11 cellular contexts compared by ENCODE assay signal in the genomic region with DNA sequence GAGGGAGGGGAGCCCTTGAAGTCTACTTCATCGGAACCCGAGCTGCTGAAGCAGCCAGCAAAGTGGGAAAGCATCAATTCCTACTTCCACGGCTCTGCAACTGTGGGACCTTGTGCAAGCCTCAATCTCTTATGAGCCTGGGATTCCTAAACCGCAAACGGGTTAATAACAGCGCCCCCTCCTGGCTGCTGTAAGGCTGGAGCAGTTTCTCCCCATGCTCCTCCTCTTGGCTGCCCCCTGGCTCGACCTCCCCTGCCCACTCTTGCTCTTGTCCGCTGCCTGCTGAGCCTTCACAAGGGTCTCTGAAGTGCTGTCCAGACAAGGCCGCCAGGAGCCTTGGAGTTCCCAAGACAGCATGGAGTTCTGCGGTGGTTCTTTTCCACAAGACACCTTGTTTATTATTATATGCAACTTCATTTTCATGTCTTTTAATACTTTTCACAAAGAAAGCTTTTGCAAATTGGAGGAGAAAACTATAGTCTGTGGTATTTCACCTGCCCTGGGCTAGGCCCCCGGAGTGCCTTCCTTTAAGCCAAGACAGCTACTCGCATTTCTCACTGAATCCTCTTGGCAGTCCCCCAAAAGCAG.
A peak's percentile ranks its signal among the peaks of the same experiment; 100 is the strongest.
DNase-seq lines count a peak whose midpoint lies in the region; ATAC-seq and TF ChIP-seq lines count a peak whose summit lies in the region.
"Had no signal": no experiment of that assay in that cellular context is flagged by ENCODE, and none has a peak within 500 bp of the region (broad histone marks: within the 10 kb centered on the region; RNA-seq: fewer than 3 reads in every experiment).

No MANE protein-coding gene starts in this region.

- no peaks in the 10 kb centered on the region for H3K4me1 Mint-ChIP-seq in activated T-cell treated with anti-CD3 and anti-CD28 coated beads, Interleukin-2, amount 50 U/mL, for 72 hours (ENCODE audit: low read depth)
- H3K4me1 Mint-ChIP-seq in activated T-cell treated with anti-CD3 and anti-CD28 coated beads, Interleukin-2, amount 50 U/mL, for 4 hours (ENCODE audit: low read depth), result no peaks in the 10 kb centered on the region
- H3K4me1 Mint-ChIP-seq: memory B cell had no signal

- H3K9me2 ChIP-seq in Loucy (replicated peaks; ENCODE audit: low read depth, low read length), result no peaks in the 10 kb centered on the region

- 78% methylated on average over 12 of the region's 12 CpGs for WGBS in esophagus muscularis mucosa
- WGBS in smooth muscle cell (ENCODE audit: low lambda C conversion rate), result 66% methylated on average over 12 of the region's 12 CpGs

- H3K27me3 ChIP-seq in Loucy (ENCODE audit: insufficient read depth, low read length, poor library complexity, severe bottlenecking) (no peaks in the 10 kb centered on the region), esophagus muscularis mucosa (no peaks in the 10 kb centered on the region), smooth muscle cell (ENCODE audit: low read depth) (no peaks in the 10 kb centered on the region), uterus (no peaks in the 10 kb centered on the region)
- H3K27me3 ChIP-seq: Peyer's patch had no signal

- no peak overlapping the region for H3K27ac Mint-ChIP-seq in activated T-cell treated with anti-CD3 and anti-CD28 coated beads, Interleukin-2, amount 50 U/mL, for 72 hours
- H3K27ac Mint-ChIP-seq: memory B cell had no signal

- TF ChIP-seq CTCF in Loucy (conservative IDR thresholded peaks at IDR 0.05; ENCODE audit: low read length), result peak; percentile 54
- peak in 2 of 3 experiments; percentile 20 to 29 for TF ChIP-seq CTCF in esophagus muscularis mucosa (IDR thresholded peaks at IDR 0.05)
- TF ChIP-seq CTCF in smooth muscle cell (IDR thresholded peaks at IDR 0.05; ENCODE audit: borderline replicate concordance, insufficient read depth, poor library complexity, severe bottlenecking), result peak; percentile 45
- no peak for TF ChIP-seq CTCF in uterus (IDR thresholded peaks at IDR 0.05)

- H3K4me1 ChIP-seq in Loucy (ENCODE audit: insufficient read depth, low read length, poor library complexity, severe bottlenecking) (no peaks in the 10 kb centered on the region), esophagus muscularis mucosa (peaks cover 31 to 63% (median 57%) of the 10 kb centered on the region in 4 donors), smooth muscle cell (ENCODE audit: low read depth) (peaks cover 14% of the 10 kb centered on the region), uterus (no peaks in the 10 kb centered on the region)

- no peaks in the 10 kb centered on the region for H3K36me3 Mint-ChIP-seq in activated T-cell treated with anti-CD3 and anti-CD28 coated beads, Interleukin-2, amount 50 U/mL, for 72 hours (ENCODE audit: insufficient read depth in 2 of 2)
- no peaks in the 10 kb centered on the region for H3K36me3 Mint-ChIP-seq in activated T-cell treated with anti-CD3 and anti-CD28 coated beads, Interleukin-2, amount 50 U/mL, for 4 hours (ENCODE audit: insufficient read depth)
- H3K36me3 Mint-ChIP-seq: memory B cell had no signal

- H2AFZ ChIP-seq in Loucy (ENCODE audit: low read length), result no peak overlapping the region
- H2AFZ ChIP-seq in smooth muscle cell (ENCODE audit: low read depth), result no peak overlapping the region

- H3K9me3 ChIP-seq in Loucy (ENCODE audit: insufficient read depth, low read depth, low read length) (no peaks in the 10 kb centered on the region), esophagus muscularis mucosa (no peaks in the 10 kb centered on the region), smooth muscle cell (replicated peaks; ENCODE audit: low read depth) (no peaks in the 10 kb centered on the region), uterus (no peaks in the 10 kb centered on the region)
- H3K9me3 ChIP-seq: Peyer's patch had no signal

- H3K79me2 ChIP-seq in Loucy (ENCODE audit: insufficient read depth, low read length) (no peaks in the 10 kb centered on the region), smooth muscle cell (ENCODE audit: low read depth) (no peaks in the 10 kb centered on the region)

- no peaks in the 10 kb centered on the region for H3K36me3 ChIP-seq in Loucy (ENCODE audit: insufficient read depth, low read length)
- no peaks in the 10 kb centered on the region for H3K36me3 ChIP-seq in esophagus muscularis mucosa
- no peaks in the 10 kb centered on the region for H3K36me3 ChIP-seq in smooth muscle cell (ENCODE audit: low read depth)
- H3K36me3 ChIP-seq in uterus, result no peaks in the 10 kb centered on the region
- H3K36me3 ChIP-seq: Peyer's patch had no signal

- DNase-seq in activated T-cell treated with anti-CD3 and anti-CD28 coated beads, Interleukin-2, amount 50 U/mL, for 72 hours, result peak; percentile 3 to 8
- no peak for DNase-seq in activated T-cell treated with anti-CD3 and anti-CD28 coated beads, Interleukin-2, amount 50 U/mL, for 4 hours
- DNase-seq in esophagus muscularis mucosa (ENCODE audit: extremely low spot score) (no peak), smooth muscle cell (lab: John Stamatoyannopoulos, UW; ENCODE audit: unreplicated experiment) (no peak), uterus (no peak), C1 segment of cervical spinal cord (lab: John Stamatoyannopoulos, UW) (no peak)
- DNase-seq in activated naive CD4-positive, alpha-beta T cell treated with Interleukin-2 at 50 U/mL for 16 hours, result no peak
- DNase-seq: DMS79 had no signal

- no peak for TF ChIP-seq POLR2A in esophagus muscularis mucosa (IDR thresholded peaks at IDR 0.05; ENCODE audit: low read depth)
- TF ChIP-seq POLR2A in uterus (IDR thresholded peaks at IDR 0.05), result no peak

- no peak overlapping the region for H3K27ac ChIP-seq in esophagus muscularis mucosa (replicated peaks in 1 of 4)
- H3K27ac ChIP-seq in smooth muscle cell (ENCODE audit: low read depth), result no peak overlapping the region
- H3K27ac ChIP-seq in uterus, result no peak overlapping the region
- H3K27ac ChIP-seq: Peyer's patch had no signal

- H3F3A ChIP-seq in Loucy (ENCODE audit: low read depth) (no peaks in the 10 kb centered on the region), smooth muscle cell (ENCODE audit: low read depth) (no peaks in the 10 kb centered on the region)

- H3K4me2 ChIP-seq in Loucy (ENCODE audit: low read depth, low read length, poor library complexity, severe bottlenecking) (no peak overlapping the region), smooth muscle cell (no peak overlapping the region)

- no peaks in the 10 kb centered on the region for H4K20me1 ChIP-seq in Loucy (ENCODE audit: insufficient read depth, low read length, poor library complexity, severe bottlenecking)
- no peaks in the 10 kb centered on the region for H4K20me1 ChIP-seq in smooth muscle cell (ENCODE audit: low read depth)

- intact Hi-C loops in esophagus muscularis mucosa (cut with DNase I), result no loop called here
- intact Hi-C loops in uterus (cut with DNase I; ENCODE audit: low total_unique reads), result no loop called here

- no peaks in the 10 kb centered on the region for H3K9me3 Mint-ChIP-seq in activated T-cell treated with anti-CD3 and anti-CD28 coated beads, Interleukin-2, amount 50 U/mL, for 72 hours
- H3K9me3 Mint-ChIP-seq in activated T-cell treated with anti-CD3 and anti-CD28 coated beads, Interleukin-2, amount 50 U/mL, for 4 hours, result no peaks in the 10 kb centered on the region
- H3K9me3 Mint-ChIP-seq: memory B cell had no signal

- no peak overlapping the region for H3K9ac ChIP-seq in Loucy (ENCODE audit: low read depth, low read length, poor library complexity, severe bottlenecking)
- no peak overlapping the region for H3K9ac ChIP-seq in smooth muscle cell (ENCODE audit: low read depth)

- H3K4me3 Mint-ChIP-seq in activated T-cell treated with anti-CD3 and anti-CD28 coated beads, Interleukin-2, amount 50 U/mL, for 72 hours, result no peak overlapping the region
- H3K4me3 Mint-ChIP-seq in activated T-cell treated with anti-CD3 and anti-CD28 coated beads, Interleukin-2, amount 50 U/mL, for 4 hours, result no peak overlapping the region
- H3K4me3 Mint-ChIP-seq: memory B cell had no signal

- H3K4me3 ChIP-seq in Loucy (ENCODE audit: low read length, poor library complexity, severe bottlenecking) (no peak overlapping the region), esophagus muscularis mucosa (no peak overlapping the region), smooth muscle cell (no peak overlapping the region), uterus (no peak overlapping the region)
- H3K4me3 ChIP-seq: Peyer's patch had no signal

- ATAC-seq in activated T-cell treated with anti-CD3 and anti-CD28 coated beads, Interleukin-2, amount 50 U/mL, for 72 hours (replicated peaks in 1 of 2), result no peak
- ATAC-seq in activated T-cell treated with anti-CD3 and anti-CD28 coated beads, Interleukin-2, amount 50 U/mL, for 4 hours, result no peak

- no peaks in the 10 kb centered on the region for H3K27me3 Mint-ChIP-seq in activated T-cell treated with anti-CD3 and anti-CD28 coated beads, Interleukin-2, amount 50 U/mL, for 72 hours (ENCODE audit: low read depth)
- peaks cover 12% of the 10 kb centered on the region for H3K27me3 Mint-ChIP-seq in activated T-cell treated with anti-CD3 and anti-CD28 coated beads, Interleukin-2, amount 50 U/mL, for 4 hours (ENCODE audit: low read depth)

- no peak for TF ChIP-seq EP300 in esophagus muscularis mucosa (IDR thresholded peaks at IDR 0.05)

Comparison
In these comparisons a context has a peak if more than half of its experiments do, and no peak if none do; other contexts are left out.
1. DNase-seq: peak in activated T-cell treated with anti-CD3 and anti-CD28 coated beads, Interleukin-2, amount 50 U/mL, for 72 hours (2 of 2); none in activated T-cell treated with anti-CD3 and anti-CD28 coated beads, Interleukin-2, amount 50 U/mL, for 4 hours (single experiment), esophagus muscularis mucosa (single experiment), smooth muscle cell (single experiment), activated naive CD4-positive, alpha-beta T cell treated with Interleukin-2 at 50 U/mL for 16 hours (single experiment), uterus (0 of 2) and C1 segment of cervical spinal cord (0 of 14).
2. CTCF ChIP-seq: peak in Loucy (single experiment), esophagus muscularis mucosa (2 of 3) and smooth muscle cell (single experiment); none in uterus (0 of 4).